8 cellular contexts compared by ENCODE assay signal in genomic region chr19:16585808-16586476, GRCh38. TPM values are rescaled to one million over a fixed set of nuclear protein-coding genes. Genes with fewer than 3 reads are reported as not detected.
DNase-seq lines count a peak whose midpoint lies in the region; ATAC-seq and TF ChIP-seq lines count a peak whose summit lies in the region.

No MANE protein-coding gene starts in this region.

- H3K27me3 Mint-ChIP-seq in type B pancreatic cell: no peaks in the 10 kb centered on the region

- peak overlapping the region; percentile 91 for H3K27ac Mint-ChIP-seq in type B pancreatic cell

- H3K4me3 ChIP-seq in RWPE2 (ENCODE audit: severe bottlenecking): no peak overlapping the region
- H3K4me3 ChIP-seq in gastroesophageal sphincter: no peak overlapping the region
- no peak overlapping the region for H3K4me3 ChIP-seq in SJCRH30

- TF ChIP-seq CTCF in RWPE2 (IDR thresholded peaks at IDR 0.05; ENCODE audit: poor library complexity, severe bottlenecking): no peak
- no peak for TF ChIP-seq CTCF in gastroesophageal sphincter (IDR thresholded peaks at IDR 0.05)
- TF ChIP-seq CTCF in type B pancreatic cell (conservative IDR thresholded peaks at IDR 0.05): no peak

- no peak for TF ChIP-seq POLR2A in gastroesophageal sphincter (IDR thresholded peaks at IDR 0.05)

- no peak for TF ChIP-seq EP300 in gastroesophageal sphincter (IDR thresholded peaks at IDR 0.05)

- WGBS in gastroesophageal sphincter (ENCODE audit: low coverage in 1 of 2), 2 donors: 73 to 87% methylated on average over 2 to 3 of the region's 11 CpGs

- DNase-seq in RWPE2 (ENCODE audit: low spot score) (no peak), type B pancreatic cell (ENCODE audit: extremely low spot score, unreplicated experiment) (no peak), NCI-H510A treated with DMSO at 0.1 percent for 48 hours (lab: John Stamatoyannopoulos, UW) (no peak), SJCRH30 (no peak), NCI-H82 (lab: John Stamatoyannopoulos, UW) (no peak)

- peaks cover 48% of the 10 kb centered on the region for H3K4me1 Mint-ChIP-seq in type B pancreatic cell (ENCODE audit: unreplicated experiment)

- peak; percentile 23 for ATAC-seq in GM18519 (IDR thresholded peaks at IDR 0.05; ENCODE audit: low FRiP score, unreplicated experiment)
- peak; percentile 27 for ATAC-seq in HG02642 (IDR thresholded peaks at IDR 0.05; ENCODE audit: poor library complexity, unreplicated experiment)
- ATAC-seq in RWPE2 (ENCODE audit: low read depth): no peak
- no peak for ATAC-seq in gastroesophageal sphincter

- H3K36me3 ChIP-seq in RWPE2 (ENCODE audit: low read depth): no peaks in the 10 kb centered on the region
- H3K36me3 ChIP-seq in gastroesophageal sphincter: no peaks in the 10 kb centered on the region
- no peaks in the 10 kb centered on the region; the same call in 1 of the 2 replicates for H3K36me3 ChIP-seq in SJCRH30

- no peaks in the 10 kb centered on the region for H3K9me3 Mint-ChIP-seq in type B pancreatic cell

- H3K9me3 ChIP-seq in RWPE2 (ENCODE audit: severe bottlenecking) (no peaks in the 10 kb centered on the region), gastroesophageal sphincter (no peaks in the 10 kb centered on the region), SJCRH30 (replicated peaks) (no peaks in the 10 kb centered on the region)

- H3K4me3 Mint-ChIP-seq in type B pancreatic cell: peak overlapping the region; percentile 36

- peak overlapping the region; percentile 28 for H3K27ac ChIP-seq in RWPE2 (ENCODE audit: poor library complexity, severe bottlenecking)
- H3K27ac ChIP-seq in gastroesophageal sphincter: peak overlapping the region in 3 of 4 donors; percentile 62 to 70 (median 64)
- no peak overlapping the region for H3K27ac ChIP-seq in SJCRH30

- H3K4me1 ChIP-seq in RWPE2 (ENCODE audit: insufficient read depth, poor library complexity, severe bottlenecking) (peaks cover 27% of the 10 kb centered on the region), gastroesophageal sphincter (peaks cover 0 to 95% (median 53%) of the 10 kb centered on the region in 3 donors), SJCRH30 (peaks cover 38% of the 10 kb centered on the region)

- H3K36me3 Mint-ChIP-seq in type B pancreatic cell: no peaks in the 10 kb centered on the region

- H3K27me3 ChIP-seq in RWPE2 (ENCODE audit: insufficient read depth, poor library complexity, severe bottlenecking) (no peaks in the 10 kb centered on the region), gastroesophageal sphincter (no peaks in the 10 kb centered on the region), SJCRH30 (no peaks in the 10 kb centered on the region)

RNA-seq across cellular contexts. Expression of gene SLC35E1, which starts 13.7 kb away (rescaled TPM):
- total RNA-seq in gastroesophageal sphincter (10 to 100 TPM; 24.9 to 35.5 (median 29.7) TPM), type B pancreatic cell (ENCODE audit: low replicate concordance) (44.5 and 52.7 TPM in 2 replicates)
- total RNA-seq in SJCRH30 (2014; rRNA removed; shearing (Covaris generic)): 40.8 and 40.9 TPM in 2 replicates

RNA-seq across cellular contexts. Expression of gene MED26, which starts 42.1 kb away (rescaled TPM):
- total RNA-seq in gastroesophageal sphincter (10 to 100 TPM in 1 of 4 donors, 1 to 10 TPM in 3; 5.8 to 10.5 (median 8.3) TPM), type B pancreatic cell (ENCODE audit: low replicate concordance) (12.5 and 12.8 TPM in 2 replicates)
- 12.6 and 13.5 TPM in 2 replicates for total RNA-seq in SJCRH30 (2014; rRNA removed; shearing (Covaris generic))

RNA-seq across cellular contexts. Expression of gene CHERP, which starts 43.7 kb away (rescaled TPM):
- 10 to 100 TPM in 1 of 4 donors, 1 to 10 TPM in 3; 5.7 to 12.7 (median 6.6) TPM for total RNA-seq in gastroesophageal sphincter
- total RNA-seq in type B pancreatic cell (ENCODE audit: low replicate concordance): 61.0 and 70.8 TPM in 2 replicates
- total RNA-seq in SJCRH30 (2014; rRNA removed; shearing (Covaris generic)): 21.1 and 23.0 TPM in 2 replicates

Comparison
In these comparisons a context has a peak if more than half of its experiments do, and no peak if none do; other contexts are left out.
1. ATAC-seq: peak in GM18519 (single experiment) and HG02642 (single experiment); none in RWPE2 (single experiment) and gastroesophageal sphincter (single experiment).